In genomic region chr18:43092539-43092938, GRCh38 we compare ENCODE assay signal across 35 cellular contexts. TPM values are rescaled to one million over a fixed set of nuclear protein-coding genes. Genes with fewer than 3 reads are reported as not detected.
"Had no signal": no experiment of that assay in that cellular context is flagged by ENCODE, and none has a peak within 500 bp of the region (broad histone marks: within the 10 kb centered on the region; RNA-seq: fewer than 3 reads in every experiment).

No MANE protein-coding gene starts in this region.

- FAIRE-seq: astrocyte, bronchial epithelial cell, colon had no signal

- ATAC-seq: activated CD4-positive, CD25-positive, alpha-beta regulatory T cell treated with anti-CD3 and anti-CD28 coated beads, Interleukin-2, amount 50 U/mL, for 24 hours; activated CD8-positive, alpha-beta T cell treated with anti-CD3 and anti-CD28 coated beads for 36 hours; activated T-cell treated with anti-CD3 and anti-CD28 coated beads, Interleukin-2, amount 50 U/mL, for 4 hours; activated T-helper 17 cell treated with anti-CD3 and anti-CD28 coated beads, Interleukin-2, amount 50 U/mL, for 72 hours; effector memory CD8-positive, alpha-beta T cell; foreskin keratinocyte; gastrocnemius medialis; heart left ventricle had no signal

- H3K27ac ChIP-seq: brain microvascular endothelial cell, esophagus muscularis mucosa, foreskin keratinocyte, gastrocnemius medialis, heart left ventricle, WERI-Rb-1 had no signal

- H3K9me3 ChIP-seq: esophagus muscularis mucosa, gastrocnemius medialis had no signal

- H3K36me3 Mint-ChIP-seq: activated naive CD8-positive, alpha-beta T cell had no signal

- H3K27me3 Mint-ChIP-seq: activated B cell treated with CpG ODN at 0.5 μM for 24 hours; activated CD8-positive, alpha-beta T cell treated with anti-CD3 and anti-CD28 coated beads for 36 hours; activated naive CD8-positive, alpha-beta T cell; activated T-helper 17 cell treated with anti-CD3 and anti-CD28 coated beads, Interleukin-2, amount 50 U/mL, for 72 hours; central memory CD8-positive, alpha-beta T cell; effector memory CD8-positive, alpha-beta T cell had no signal

- H3K4me3 ChIP-seq: esophagus muscularis mucosa, gastrocnemius medialis, heart left ventricle had no signal

- H3K4me1 ChIP-seq: esophagus muscularis mucosa, foreskin keratinocyte, gastrocnemius medialis, heart left ventricle had no signal

- H3K36me3 ChIP-seq: brain microvascular endothelial cell, esophagus muscularis mucosa, gastrocnemius medialis, heart left ventricle, WERI-Rb-1 had no signal

- DNase-seq: activated B cell treated with CpG ODN at 0.5 μM for 24 hours; activated CD4-positive, alpha-beta T cell treated with anti-CD3 and anti-CD28 coated beads for 48 hours; activated CD4-positive, alpha-beta T cell treated with anti-CD3 and anti-CD28 coated beads, Interleukin-2, amount 50 U/mL, for 1 hour; activated CD4-positive, alpha-beta T cell treated with anti-CD3 and anti-CD28 coated beads, Interleukin-2, amount 50 U/mL, for 48 hours; activated CD8-positive, alpha-beta memory T cell treated with anti-CD3 and anti-CD28 coated beads for 24 hours; activated CD8-positive, alpha-beta T cell treated with anti-CD3 and anti-CD28 coated beads for 36 hours; activated effector memory CD4-positive, alpha-beta T cell treated with Interleukin-2 at 50 U/mL for 16 hours; activated gamma-delta T cell treated with Interleukin-2 at 50 U/mL for 16 hours; activated naive CD4-positive, alpha-beta T cell treated with anti-CD3 and anti-CD28 coated beads, Interleukin-2, amount 50 U/mL, for 16 hours; activated naive CD4-positive, alpha-beta T cell treated with Interleukin-2 at 50 U/mL for 16 hours; activated T-cell treated with anti-CD3 and anti-CD28 coated beads, Interleukin-2, amount 50 U/mL, for 4 hours; amniotic stem cell; anterior cingulate cortex; brain microvascular endothelial cell; cortex of kidney; dermis blood vessel endothelial cell; effector CD4-positive, alpha-beta T cell; effector memory CD8-positive, alpha-beta T cell; erythroblast; foreskin keratinocyte; gastrocnemius medialis; glutamatergic neuron; heart left ventricle; T-helper 2 cell; WERI-Rb-1 had no signal

- H3K4me3 Mint-ChIP-seq: activated B cell treated with CpG ODN at 0.5 μM for 24 hours; activated CD8-positive, alpha-beta T cell treated with anti-CD3 and anti-CD28 coated beads for 36 hours; activated naive CD8-positive, alpha-beta T cell; activated T-cell treated with anti-CD3 and anti-CD28 coated beads, Interleukin-2, amount 50 U/mL, for 4 hours; activated T-helper 17 cell treated with anti-CD3 and anti-CD28 coated beads, Interleukin-2, amount 50 U/mL, for 72 hours; central memory CD8-positive, alpha-beta T cell; effector memory CD8-positive, alpha-beta T cell had no signal

- H3K27me3 ChIP-seq: brain microvascular endothelial cell, esophagus muscularis mucosa, foreskin keratinocyte, gastrocnemius medialis, heart left ventricle had no signal

- H3K4me1 Mint-ChIP-seq: activated B cell treated with CpG ODN at 0.5 μM for 24 hours; activated T-helper 17 cell treated with anti-CD3 and anti-CD28 coated beads, Interleukin-2, amount 50 U/mL, for 72 hours; central memory CD8-positive, alpha-beta T cell had no signal

- H3K27ac Mint-ChIP-seq: activated B cell treated with CpG ODN at 0.5 μM for 24 hours; activated CD8-positive, alpha-beta T cell treated with anti-CD3 and anti-CD28 coated beads for 36 hours; activated naive CD8-positive, alpha-beta T cell; activated T-helper 17 cell treated with anti-CD3 and anti-CD28 coated beads, Interleukin-2, amount 50 U/mL, for 72 hours; effector memory CD8-positive, alpha-beta T cell had no signal

RNA-seq across cellular contexts. Expression of gene RIT2, which starts 22.9 kb away (rescaled TPM):
- total RNA-seq: activated B cell treated with CpG ODN at 0.5 μM for 24 hours; activated CD8-positive, alpha-beta T cell treated with anti-CD3 and anti-CD28 coated beads for 36 hours; activated T-cell treated with anti-CD3 and anti-CD28 coated beads, Interleukin-2, amount 50 U/mL, for 4 hours; activated T-helper 17 cell treated with anti-CD3 and anti-CD28 coated beads, Interleukin-2, amount 50 U/mL, for 72 hours; astrocyte; bronchial epithelial cell; cardiac septum; dermis blood vessel endothelial cell; esophagus muscularis mucosa; foreskin keratinocyte; gastrocnemius medialis; heart left ventricle had no signal
- polyA plus RNA-seq: adipose tissue, foreskin keratinocyte, heart left ventricle had no signal
